1 cellular context compared by ENCODE assay signal in genomic region chr19:37941820-37942515, GRCh38.
A peak's percentile ranks its signal among the peaks of the same experiment; 100 is the strongest.
TF ChIP-seq lines count a peak whose summit lies in the region.

No MANE protein-coding gene starts in this region.

TF ChIP-seq in K562, 482 proteins besides CTCF, POLR2A, EP300 and RAD21:
- TF ChIP-seq ZNF79 (CRISPR knock-in tag; IDR thresholded peaks at IDR 0.05; ENCODE audit: low read depth) (no peak), ZNF24 (IDR thresholded peaks at IDR 0.05) (peak; percentile 76; the same call in 1 of the 2 replicates)
